In the genomic region with DNA sequence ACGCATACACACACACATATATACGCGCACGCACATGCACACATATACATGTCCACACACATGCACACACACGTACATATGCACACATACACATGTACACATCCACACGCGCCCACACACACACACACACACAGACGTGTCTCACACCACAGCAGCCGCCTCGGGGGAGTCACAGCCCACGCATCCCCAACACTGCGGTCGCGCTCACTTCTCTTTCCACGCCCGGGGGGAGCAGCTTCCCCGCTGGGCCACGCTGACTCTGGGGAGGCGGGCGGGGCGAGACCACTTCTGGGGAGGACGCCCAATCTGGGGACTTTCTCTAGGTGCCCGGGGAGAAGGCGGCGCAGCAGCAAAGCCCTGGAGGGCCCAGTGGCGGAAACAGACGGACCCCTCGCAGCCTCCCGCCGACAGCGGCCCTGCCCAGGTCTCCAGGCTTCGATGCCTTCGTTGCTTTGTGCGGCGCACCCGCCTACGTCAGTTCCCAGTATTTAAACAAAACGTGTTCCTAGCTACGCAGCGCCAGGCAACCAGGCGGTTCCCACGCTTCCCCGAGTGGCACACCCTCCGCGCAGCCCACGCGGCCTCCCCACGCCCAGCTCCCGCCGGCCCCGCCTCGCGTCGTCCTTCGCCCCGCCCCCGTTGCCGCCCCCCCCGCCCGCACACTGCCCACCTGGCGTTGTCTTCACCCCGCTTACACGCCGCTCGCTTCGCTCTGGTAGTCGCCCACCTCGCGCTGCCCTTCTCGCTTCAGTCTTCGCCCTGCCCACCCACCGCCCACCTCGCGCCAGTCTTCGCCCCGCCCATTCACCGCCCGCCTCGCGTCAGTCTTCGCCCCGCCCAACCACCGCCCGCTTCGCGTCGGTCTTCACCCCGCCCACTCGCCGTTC, we compare ENCODE assay signal across 8 cellular contexts. TPM values are rescaled to one million over a fixed set of nuclear protein-coding genes. Genes with fewer than 3 reads are reported as not detected.
A peak's percentile ranks its signal among the peaks of the same experiment; 100 is the strongest.
DNase-seq lines count a peak whose midpoint lies in the region; ATAC-seq and TF ChIP-seq lines count a peak whose summit lies in the region.

No MANE protein-coding gene starts in this region.

- peaks cover 0 to 16% (median 11%) of the 10 kb centered on the region in 6 donors for H3K36me3 ChIP-seq in spleen

- H3K4me1 ChIP-seq in spleen: peaks cover 0 to 24% (median 18%) of the 10 kb centered on the region in 6 donors

- H3K27me3 ChIP-seq in spleen (replicated peaks in 1 of 7): no peaks in the 10 kb centered on the region

- no peak for TF ChIP-seq POLR2A in spleen (IDR thresholded peaks at IDR 0.05)

- TF ChIP-seq CTCF in spleen (IDR thresholded peaks at IDR 0.05 in 8 of 11, conservative IDR thresholded peaks at IDR 0.05 in 3 of 11): peak in 2 of 11 experiments; percentile 9 to 16

- peak; percentile 48 for ATAC-seq in HG03045 (IDR thresholded peaks at IDR 0.05; ENCODE audit: unreplicated experiment)
- no peak for ATAC-seq in GM21529 (IDR thresholded peaks at IDR 0.05; ENCODE audit: unreplicated experiment)

- peak; percentile 97 for DNase-seq in NCI-H446 treated with DMSO at 0.1 percent for 48 hours (lab: John Stamatoyannopoulos, UW)
- DNase-seq in NCI-H446 (lab: John Stamatoyannopoulos, UW): no peak
- DNase-seq in SIG-M5 treated with dmso at 0.1 percent for 504 hours (lab: John Stamatoyannopoulos, UW; ENCODE audit: unreplicated experiment): peak; percentile 97
- peak; percentile 50 for DNase-seq in amniotic stem cell (lab: John Stamatoyannopoulos, UW)
- DNase-seq in spleen: no peak

- H3K4me3 ChIP-seq in iPS-18c (ENCODE audit: insufficient read depth, low read depth, low read length) (peak overlapping the region; percentile 84), spleen (peak overlapping the region; percentile 44 to 92 (median 75))

- H3K9me3 ChIP-seq in iPS-18c (ENCODE audit: control insufficient read depth, insufficient read depth, low read length) (no peaks in the 10 kb centered on the region), spleen (peaks cover 0 to 29% (median 21%) of the 10 kb centered on the region in 8 donors)

- 2 to 11% (median 6%) methylated on average over 47 to 90 of the region's 90 CpGs for WGBS in spleen, 5 donors

- intact Hi-C loops in spleen (cut with DNase I; ENCODE audit: low total_unique reads): loop anchor here (5.0 kb wide), 1 partner anchor 41 kb away; no protein-coding TSS in a partner anchor

- H3K27ac ChIP-seq in spleen: peak overlapping the region; percentile 64 to 94 (median 87)

RNA-seq across cellular contexts. Expression of gene RBFA, which starts 0.8 kb away (rescaled TPM):
- total RNA-seq in spleen: 10 to 100 TPM; 16.4 to 31.1 (median 20.6) TPM
- 10 to 100 TPM; 16.4 to 20.4 (median 19.0) TPM for polyA plus RNA-seq in spleen

RNA-seq across cellular contexts. Expression of gene TXNL4A, which starts 45.1 kb away (rescaled TPM):
- total RNA-seq in spleen: 10 to 100 TPM; 20.7 to 76.5 (median 63.9) TPM
- polyA plus RNA-seq in spleen: 10 to 100 TPM; 75.2 to 98.5 (median 80.9) TPM

Comparison
In these comparisons a context has a peak if more than half of its experiments do, and no peak if none do; other contexts are left out.
1. DNase-seq: peak in NCI-H446 treated with DMSO at 0.1 percent for 48 hours (single experiment), SIG-M5 treated with dmso at 0.1 percent for 504 hours (single experiment) and amniotic stem cell (single experiment); none in NCI-H446 (0 of 2) and spleen (single experiment).